Comparison of ENCODE assay signal across 1 cellular context in genomic region chr1:23825076-23825761, GRCh38.
TF ChIP-seq lines count a peak whose summit lies in the region.

TSS of gene HMGCL (minus strand) at chr1:23825429. CDS start at chr1:23825415, 14 bp downstream.

TF ChIP-seq in HepG2, 621 proteins besides CTCF, POLR2A, EP300 and RAD21 (continued from another document):
- TF ChIP-seq, protein P1, sequence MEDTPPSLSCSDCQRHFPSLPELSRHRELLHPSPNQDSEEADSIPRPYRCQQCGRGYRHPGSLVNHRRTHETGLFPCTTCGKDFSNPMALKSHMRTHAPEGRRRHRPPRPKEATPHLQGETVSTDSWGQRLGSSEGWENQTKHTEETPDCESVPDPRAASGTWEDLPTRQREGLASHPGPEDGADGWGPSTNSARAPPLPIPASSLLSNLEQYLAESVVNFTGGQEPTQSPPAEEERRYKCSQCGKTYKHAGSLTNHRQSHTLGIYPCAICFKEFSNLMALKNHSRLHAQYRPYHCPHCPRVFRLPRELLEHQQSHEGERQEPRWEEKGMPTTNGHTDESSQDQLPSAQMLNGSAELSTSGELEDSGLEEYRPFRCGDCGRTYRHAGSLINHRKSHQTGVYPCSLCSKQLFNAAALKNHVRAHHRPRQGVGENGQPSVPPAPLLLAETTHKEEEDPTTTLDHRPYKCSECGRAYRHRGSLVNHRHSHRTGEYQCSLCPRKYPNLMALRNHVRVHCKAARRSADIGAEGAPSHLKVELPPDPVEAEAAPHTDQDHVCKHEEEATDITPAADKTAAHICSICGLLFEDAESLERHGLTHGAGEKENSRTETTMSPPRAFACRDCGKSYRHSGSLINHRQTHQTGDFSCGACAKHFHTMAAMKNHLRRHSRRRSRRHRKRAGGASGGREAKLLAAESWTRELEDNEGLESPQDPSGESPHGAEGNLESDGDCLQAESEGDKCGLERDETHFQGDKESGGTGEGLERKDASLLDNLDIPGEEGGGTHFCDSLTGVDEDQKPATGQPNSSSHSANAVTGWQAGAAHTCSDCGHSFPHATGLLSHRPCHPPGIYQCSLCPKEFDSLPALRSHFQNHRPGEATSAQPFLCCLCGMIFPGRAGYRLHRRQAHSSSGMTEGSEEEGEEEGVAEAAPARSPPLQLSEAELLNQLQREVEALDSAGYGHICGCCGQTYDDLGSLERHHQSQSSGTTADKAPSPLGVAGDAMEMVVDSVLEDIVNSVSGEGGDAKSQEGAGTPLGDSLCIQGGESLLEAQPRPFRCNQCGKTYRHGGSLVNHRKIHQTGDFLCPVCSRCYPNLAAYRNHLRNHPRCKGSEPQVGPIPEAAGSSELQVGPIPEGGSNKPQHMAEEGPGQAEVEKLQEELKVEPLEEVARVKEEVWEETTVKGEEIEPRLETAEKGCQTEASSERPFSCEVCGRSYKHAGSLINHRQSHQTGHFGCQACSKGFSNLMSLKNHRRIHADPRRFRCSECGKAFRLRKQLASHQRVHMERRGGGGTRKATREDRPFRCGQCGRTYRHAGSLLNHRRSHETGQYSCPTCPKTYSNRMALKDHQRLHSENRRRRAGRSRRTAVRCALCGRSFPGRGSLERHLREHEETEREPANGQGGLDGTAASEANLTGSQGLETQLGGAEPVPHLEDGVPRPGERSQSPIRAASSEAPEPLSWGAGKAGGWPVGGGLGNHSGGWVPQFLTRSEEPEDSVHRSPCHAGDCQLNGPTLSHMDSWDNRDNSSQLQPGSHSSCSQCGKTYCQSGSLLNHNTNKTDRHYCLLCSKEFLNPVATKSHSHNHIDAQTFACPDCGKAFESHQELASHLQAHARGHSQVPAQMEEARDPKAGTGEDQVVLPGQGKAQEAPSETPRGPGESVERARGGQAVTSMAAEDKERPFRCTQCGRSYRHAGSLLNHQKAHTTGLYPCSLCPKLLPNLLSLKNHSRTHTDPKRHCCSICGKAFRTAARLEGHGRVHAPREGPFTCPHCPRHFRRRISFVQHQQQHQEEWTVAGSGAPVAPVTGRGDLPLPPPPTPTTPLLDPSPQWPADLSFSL (CRISPR knock-in tag; IDR thresholded peaks at IDR 0.05) = no peak
- TF ChIP-seq EED (CRISPR knock-in tag; IDR thresholded peaks at IDR 0.05) (peak; percentile 87), TCF12 (IDR thresholded peaks at IDR 0.05) (no peak), TCF12 (CRISPR knock-in tag; IDR thresholded peaks at IDR 0.05) (peak; percentile 49; the same call in 1 of the 2 replicates), ZSCAN21 (CRISPR knock-in tag; IDR thresholded peaks at IDR 0.05; ENCODE audit: borderline replicate concordance) (no peak; the same call in 1 of the 2 replicates), MBD4 (IDR thresholded peaks at IDR 0.05; ENCODE audit: borderline replicate concordance, low read length) (no peak), ZNF234 (CRISPR knock-in tag; conservative IDR thresholded peaks at IDR 0.05) (0 out of 2 replicates have a peak, but pooled peaks have one; percentile 49), NFATC3 (CRISPR knock-in tag; IDR thresholded peaks at IDR 0.05) (no peak), ZSCAN25 (CRISPR knock-in tag; IDR thresholded peaks at IDR 0.05) (no peak), ZNF414 (CRISPR knock-in tag; IDR thresholded peaks at IDR 0.05) (peak; percentile 92; the same call in 1 of the 2 replicates), KAT2B (IDR thresholded peaks at IDR 0.05; ENCODE audit: borderline replicate concordance, low read depth, low read length) (no peak), PCBP1 (IDR thresholded peaks at IDR 0.05; ENCODE audit: borderline replicate concordance, low read depth, low read length) (no peak), TEAD3 (CRISPR knock-in tag; optimal IDR thresholded peaks at IDR 0.05; ENCODE audit: borderline replicate concordance) (peak; percentile 68), ZNF343 (CRISPR knock-in tag; IDR thresholded peaks at IDR 0.05) (peak; percentile 88), NFYC (CRISPR knock-in tag; IDR thresholded peaks at IDR 0.05) (no peak), USF2 (IDR thresholded peaks at IDR 0.05; ENCODE audit: low read depth, low read length) (peak; percentile 66), USF2 (CRISPR knock-in tag; IDR thresholded peaks at IDR 0.05; ENCODE audit: borderline replicate concordance) (peak; percentile 91; the same call in 1 of the 2 replicates), MXD4 (CRISPR knock-in tag; IDR thresholded peaks at IDR 0.05) (0 out of 2 replicates have a peak, but pooled peaks have one; percentile 68), ZNF83 (CRISPR knock-in tag; IDR thresholded peaks at IDR 0.05; ENCODE audit: borderline replicate concordance) (no peak), LCORL (IDR thresholded peaks at IDR 0.05) (no peak), LCORL (CRISPR knock-in tag; IDR thresholded peaks at IDR 0.05) (peak; percentile 69), ATF5 (CRISPR knock-in tag; IDR thresholded peaks at IDR 0.05; ENCODE audit: low read depth) (no peak), ZNF720 (CRISPR knock-in tag; IDR thresholded peaks at IDR 0.05) (no peak)
- TF ChIP-seq, protein P2, sequence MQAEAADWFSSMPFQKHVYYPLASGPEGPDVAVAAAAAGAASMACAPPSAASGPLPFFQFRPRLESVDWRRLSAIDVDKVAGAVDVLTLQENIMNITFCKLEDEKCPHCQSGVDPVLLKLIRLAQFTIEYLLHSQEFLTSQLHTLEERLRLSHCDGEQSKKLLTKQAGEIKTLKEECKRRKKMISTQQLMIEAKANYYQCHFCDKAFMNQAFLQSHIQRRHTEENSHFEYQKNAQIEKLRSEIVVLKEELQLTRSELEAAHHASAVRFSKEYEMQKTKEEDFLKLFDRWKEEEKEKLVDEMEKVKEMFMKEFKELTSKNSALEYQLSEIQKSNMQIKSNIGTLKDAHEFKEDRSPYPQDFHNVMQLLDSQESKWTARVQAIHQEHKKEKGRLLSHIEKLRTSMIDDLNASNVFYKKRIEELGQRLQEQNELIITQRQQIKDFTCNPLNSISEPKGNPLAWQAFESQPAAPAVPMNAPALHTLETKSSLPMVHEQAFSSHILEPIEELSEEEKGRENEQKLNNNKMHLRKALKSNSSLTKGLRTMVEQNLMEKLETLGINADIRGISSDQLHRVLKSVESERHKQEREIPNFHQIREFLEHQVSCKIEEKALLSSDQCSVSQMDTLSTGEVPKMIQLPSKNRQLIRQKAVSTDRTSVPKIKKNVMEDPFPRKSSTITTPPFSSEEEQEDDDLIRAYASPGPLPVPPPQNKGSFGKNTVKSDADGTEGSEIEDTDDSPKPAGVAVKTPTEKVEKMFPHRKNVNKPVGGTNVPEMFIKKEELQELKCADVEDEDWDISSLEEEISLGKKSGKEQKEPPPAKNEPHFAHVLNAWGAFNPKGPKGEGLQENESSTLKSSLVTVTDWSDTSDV (CRISPR knock-in tag; IDR thresholded peaks at IDR 0.05) = 0 out of 2 replicates have a peak, but pooled peaks have one; percentile 39
- TF ChIP-seq, protein P3, sequence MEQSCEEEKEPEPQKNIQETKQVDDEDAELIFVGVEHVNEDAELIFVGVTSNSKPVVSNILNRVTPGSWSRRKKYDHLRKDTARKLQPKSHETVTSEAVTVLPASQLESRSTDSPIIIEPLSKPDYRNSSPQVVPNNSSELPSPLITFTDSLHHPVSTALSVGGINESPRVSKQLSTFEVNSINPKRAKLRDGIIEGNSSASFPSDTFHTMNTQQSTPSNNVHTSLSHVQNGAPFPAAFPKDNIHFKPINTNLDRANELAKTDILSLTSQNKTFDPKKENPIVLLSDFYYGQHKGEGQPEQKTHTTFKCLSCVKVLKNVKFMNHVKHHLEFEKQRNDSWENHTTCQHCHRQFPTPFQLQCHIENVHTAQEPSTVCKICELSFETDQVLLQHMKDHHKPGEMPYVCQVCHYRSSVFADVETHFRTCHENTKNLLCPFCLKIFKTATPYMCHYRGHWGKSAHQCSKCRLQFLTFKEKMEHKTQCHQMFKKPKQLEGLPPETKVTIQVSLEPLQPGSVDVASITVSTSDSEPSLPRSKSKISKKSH (CRISPR knock-in tag; IDR thresholded peaks at IDR 0.05; ENCODE audit: borderline replicate concordance) = peak; percentile 95; the same call in 1 of the 2 replicates
TF ChIP-seq in HepG2: peak in this region for 305.
